In the genomic region with DNA sequence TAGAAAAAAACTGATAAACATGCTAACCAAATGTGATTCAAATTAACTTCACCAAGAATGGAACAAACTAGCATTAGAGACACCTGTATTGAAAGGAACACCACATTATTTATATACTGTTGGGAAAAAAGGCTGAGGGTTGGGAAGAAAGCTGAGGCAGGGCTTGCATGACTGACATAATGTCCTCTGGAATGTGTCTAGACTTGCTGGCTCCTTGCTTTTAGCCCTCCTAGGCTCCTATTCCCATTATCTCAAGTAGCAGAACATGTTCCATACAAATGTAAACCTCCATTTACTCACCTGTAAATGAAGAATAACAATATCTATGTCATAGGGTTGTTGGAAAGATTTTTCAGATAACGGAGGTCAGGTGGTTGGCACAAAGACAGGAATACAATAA, we compare ENCODE assay signal across 22 cellular contexts. TPM values are rescaled to one million over a fixed set of nuclear protein-coding genes. Genes with fewer than 3 reads are reported as not detected.
DNase-seq lines count a peak whose midpoint lies in the region; ATAC-seq and TF ChIP-seq lines count a peak whose summit lies in the region.
"Had no signal": no experiment of that assay in that cellular context is flagged by ENCODE, and none has a peak within 500 bp of the region (broad histone marks: within the 10 kb centered on the region; RNA-seq: fewer than 3 reads in every experiment).

No MANE protein-coding gene starts in this region.

- H2AFZ ChIP-seq in HCT116 (ENCODE audit: low read depth, low read length, poor library complexity, severe bottlenecking) = peak overlapping the region; percentile 35

- DNase-seq in HCT116 (ENCODE audit: low read depth, low spot score) (no peak), astrocyte of the hippocampus (ENCODE audit: low read depth, low spot score) (peak; percentile 37), left lung (no peak), thoracic aorta (ENCODE audit: low spot score) (no peak), head of caudate nucleus (no peak), mucosa of gallbladder (ENCODE audit: low spot score) (no peak), NCI-H2107 (lab: John Stamatoyannopoulos, UW) (no peak)
- DNase-seq: activated CD4-positive, alpha-beta T cell treated with anti-CD3 and anti-CD28 coated beads, Interleukin-2, amount 50 U/mL, for 4 hours; activated effector memory CD4-positive, alpha-beta T cell treated with anti-CD3 and anti-CD28 coated beads, Interleukin-2, amount 50 U/mL, for 16 hours; adrenal gland; CD8-positive, alpha-beta memory T cell; cerebellar nuclear complex; effector CD8-positive, alpha-beta T cell; NCI-H2171 treated with DMSO at 0.1 percent for 48 hours; PC-3; SIG-M5; stimulated activated CD4-positive, alpha-beta T cell treated with anti-CD3 and anti-CD28 coated beads, Interleukin-12 subunit alpha, Interleukin-12 subunit beta, amount 100 ng/mL, for 4 hours; stimulated activated CD8-positive, alpha-beta memory T cell treated with anti-CD3 and anti-CD28 coated beads, Interleukin-4, amount 100 ng/mL, for 48 hours; substantia nigra had no signal

- no peak overlapping the region for H3K4me2 ChIP-seq in HCT116 (ENCODE audit: low read length)
- H3K4me2 ChIP-seq: KMS-11 had no signal

- no peaks in the 10 kb centered on the region for H3K79me2 ChIP-seq in HCT116 (ENCODE audit: insufficient read depth, low read length)

- RAD21 ChIA-PET in HCT116 (lab: Charles Lee; ENCODE audit: low non-redundant PET in 1 of 2, low total read pairs in 2 of 2, uncharacterized antibody in 2 of 2, unreplicated experiment in 2 of 2) = no interaction called here

- H3K9me3 ChIP-seq in HCT116 (ENCODE audit: control insufficient read depth in 1 of 2, insufficient read depth in 1 of 2, low read depth in 1 of 2, low read length in 2 of 2) (no peaks in the 10 kb centered on the region), left lung (no peaks in the 10 kb centered on the region), thoracic aorta (no peaks in the 10 kb centered on the region)
- H3K9me3 ChIP-seq: adrenal gland had no signal

- TF ChIP-seq RAD21 in HCT116 (IDR thresholded peaks at IDR 0.05; ENCODE audit: low read depth) = no peak

- no TSS peak for BruUV-seq in HCT116 (replicated peaks; lab: Mats Ljungman, UMichigan)

- no peaks in the 10 kb centered on the region for H3K4me1 ChIP-seq in HCT116 (ENCODE audit: control insufficient read depth in 1 of 2, insufficient read depth in 2 of 2, low read length in 2 of 2)
- no peaks in the 10 kb centered on the region for H3K4me1 ChIP-seq in left lung
- peaks cover 6 to 42% of the 10 kb centered on the region in 2 donors for H3K4me1 ChIP-seq in thoracic aorta (ENCODE audit: control insufficient read depth in 1 of 2, low read depth in 2 of 2)
- H3K4me1 ChIP-seq: adrenal gland had no signal

- TF ChIP-seq CTCF in HCT116 (IDR thresholded peaks at IDR 0.05 in 2 of 3, conservative IDR thresholded peaks at IDR 0.05 in 1 of 3; ENCODE audit: borderline replicate concordance in 1 of 3, insufficient read depth in 1 of 3, low read depth in 2 of 3, low read length in 2 of 3) (no peak), left lung (IDR thresholded peaks at IDR 0.05) (no peak), thoracic aorta (IDR thresholded peaks at IDR 0.05) (no peak)

- H3K9ac ChIP-seq in HCT116 (ENCODE audit: low read length) = no peak overlapping the region
- H3K9ac ChIP-seq: KMS-11 had no signal

- TF ChIP-seq POLR2A in HCT116 (IDR thresholded peaks at IDR 0.05; ENCODE audit: borderline replicate concordance, extremely low read depth, insufficient read depth, insufficient read length) = no peak

- POLR2A ChIA-PET in HCT116 (lab: Charles Lee) = no interaction called here

- no peak for ATAC-seq in HCT116
- ATAC-seq in left lung = peak; percentile 11
- ATAC-seq in thoracic aorta (ENCODE audit: insufficient number of reproducible peaks, low FRiP score, low read depth) = no peak

- CTCF ChIA-PET in HCT116 (lab: Charles Lee) = no interaction called here

- H3K27ac ChIP-seq in HCT116 (ENCODE audit: low read depth, low read length) (no peak overlapping the region), left lung (peak overlapping the region; percentile 78 to 86), thoracic aorta (peak overlapping the region; percentile 89)
- H3K27ac ChIP-seq: KMS-11 had no signal

- no peaks in the 10 kb centered on the region for H3K9me2 ChIP-seq in HCT116 (ENCODE audit: insufficient read depth)

- H3K27me3 ChIP-seq in HCT116 (ENCODE audit: insufficient read depth, low read length) = no peaks in the 10 kb centered on the region
- H3K27me3 ChIP-seq in left lung = peaks cover 9 to 61% of the 10 kb centered on the region in 2 donors
- no peaks in the 10 kb centered on the region for H3K27me3 ChIP-seq in thoracic aorta (replicated peaks; ENCODE audit: insufficient read depth)

- intact Hi-C loops in HCT116 (cut with micrococcal nuclease) (no loop called here), left lung (cut with DNase I) (no loop called here), head of caudate nucleus (cut with DNase I) (no loop called here)

- no peaks in the 10 kb centered on the region for H3K36me3 ChIP-seq in HCT116 (ENCODE audit: control insufficient read depth in 1 of 2, insufficient read depth in 2 of 2, low read length in 2 of 2)
- H3K36me3 ChIP-seq in left lung = no peaks in the 10 kb centered on the region
- H3K36me3 ChIP-seq in thoracic aorta = no peaks in the 10 kb centered on the region
- H3K36me3 ChIP-seq: adrenal gland had no signal

- H3K4me3 ChIP-seq in HCT116 (replicated peaks in 1 of 2; ENCODE audit: low read depth in 1 of 2, low read length in 2 of 2) = no peak overlapping the region
- H3K4me3 ChIP-seq in left lung = peak overlapping the region in 1 of 2 donors; percentile 40
- H3K4me3 ChIP-seq in thoracic aorta = peak overlapping the region; percentile 77

- no peaks in the 10 kb centered on the region for H4K20me1 ChIP-seq in HCT116 (ENCODE audit: insufficient read depth)

TF ChIP-seq in HCT116, 20 proteins besides CTCF, POLR2A, EP300 and RAD21:
- no peak for TF ChIP-seq JUND (IDR thresholded peaks at IDR 0.05)
TF ChIP-seq in HCT116: peak in this region for 0.

RNA-seq across cellular contexts. Expression of a gene that starts 0.9 kb away (rescaled TPM):
- total RNA-seq in HCT116 (2021; ENCODE audit: unreplicated experiment) (not detected), left lung (10 to 100 TPM; 17.0 to 32.9 TPM), thoracic aorta (100 to 1,000 TPM in 1 of 2 donors, 10 to 100 TPM in 1; 51.6 to 132 TPM), mucosa of gallbladder (3.8 TPM)
- not detected in 2 replicates for polyA plus RNA-seq in HCT116 (2012)
- total RNA-seq: CD8-positive, alpha-beta memory T cell; T-helper 1 cell treated with Interleukin-12 subunit alpha and Interleukin-12 subunit beta and Interleukin-4 antibody, amounts not matched to agents 30 ng/mL and 1 ng/mL, for 36 hours had no signal
- polyA plus RNA-seq: CD8-positive, alpha-beta memory T cell; neural cell had no signal

RNA-seq across cellular contexts. Expression of a gene that starts 55.0 kb away (rescaled TPM):
- 6.7 TPM for total RNA-seq in HCT116 (2021; ENCODE audit: unreplicated experiment)
- polyA plus RNA-seq in HCT116 (2012) = 1.3 and 2.1 TPM in 2 replicates
- 10 to 100 TPM; 29.6 to 31.5 TPM for total RNA-seq in left lung
- total RNA-seq in thoracic aorta = 10 to 100 TPM; 35.1 to 77.2 TPM
- total RNA-seq in mucosa of gallbladder = 58.3 TPM
